In the genomic region with DNA sequence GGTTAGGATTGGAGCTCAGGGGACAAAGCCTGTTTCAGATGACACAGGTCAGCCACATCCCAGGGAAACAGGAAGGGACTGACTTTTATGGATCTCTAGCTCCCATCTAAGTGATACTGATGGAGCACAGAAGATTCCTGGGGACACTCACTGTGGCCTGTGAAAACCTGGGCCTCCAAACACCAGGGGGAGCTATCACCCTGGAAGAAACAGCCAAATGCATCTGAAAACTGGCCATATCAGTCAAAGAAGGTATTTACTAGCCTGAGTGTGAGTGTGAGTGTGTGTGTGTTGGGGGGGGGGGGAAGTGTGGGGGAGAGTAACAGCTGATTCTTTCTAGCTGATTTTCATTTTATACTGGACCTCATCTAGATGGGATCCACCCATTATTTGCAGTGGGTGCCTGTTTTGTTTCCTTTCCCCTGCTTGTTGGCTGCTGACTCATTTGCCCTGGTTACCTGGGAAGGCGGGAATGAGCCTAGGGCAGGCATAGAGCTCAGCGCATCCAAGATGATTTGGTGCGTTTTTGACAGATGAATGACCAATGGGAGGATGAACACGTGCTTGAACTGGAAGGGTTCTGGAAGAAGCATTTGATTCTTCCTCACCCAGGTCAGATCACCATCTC, we compare ENCODE assay signal across 8 cellular contexts.
DNase-seq lines count a peak whose midpoint lies in the region; ATAC-seq and TF ChIP-seq lines count a peak whose summit lies in the region.

No MANE protein-coding gene starts in this region.

- H3K27me3 ChIP-seq in mesendoderm (ENCODE audit: insufficient read depth, low read length, poor library complexity) = no peaks in the 10 kb centered on the region

- H2BK5ac ChIP-seq in mesendoderm (ENCODE audit: low read length) = no peak overlapping the region

- CTCF ChIA-PET in OCI-LY7 (lab: Charles Lee; ENCODE audit: unreplicated experiment) = interaction anchor here (0.6 kb wide), 1 partner anchor 9 kb away, joined by 3 read pairs; no protein-coding TSS in a partner anchor

- H4K5ac ChIP-seq in mesendoderm (ENCODE audit: low read length) = no peak overlapping the region

- no peak overlapping the region for H4K8ac ChIP-seq in mesendoderm (ENCODE audit: low read depth, low read length)

- H3K27ac ChIP-seq in OCI-LY7 (ENCODE audit: low read depth, low read length, poor library complexity, severe bottlenecking) (no peak overlapping the region), mesendoderm (ENCODE audit: low read depth, low read length) (no peak overlapping the region)

- no peak overlapping the region for H2AK5ac ChIP-seq in mesendoderm (ENCODE audit: low read length)

- no CpG with 5 or more reads among the region's 4 CpGs for WGBS in mesendoderm (ENCODE audit: extremely low coverage, insufficient coverage, low lambda C conversion rate)

- no peak overlapping the region for H3K23ac ChIP-seq in mesendoderm (ENCODE audit: low read length)

- no peak overlapping the region for H2BK15ac ChIP-seq in mesendoderm (replicated peaks; ENCODE audit: low read depth)

- no peak overlapping the region for H3K4me3 Mint-ChIP-seq in chondrocyte (ENCODE audit: unreplicated experiment)

- POLR2A ChIA-PET in OCI-LY7 (lab: Charles Lee) = interaction anchor here (0.6 to 0.7 kb wide), 2 partner anchors 252 to 1790 kb away, joined by 3 read pairs; no protein-coding TSS in a partner anchor

- no TSS peak for BruUV-seq in OCI-LY7 (replicated peaks; lab: Mats Ljungman, UMichigan)

- no peaks in the 10 kb centered on the region for H3K9me3 ChIP-seq in OCI-LY7 (ENCODE audit: low read length)

- H3K9me3 Mint-ChIP-seq in chondrocyte (ENCODE audit: low read depth) = no peaks in the 10 kb centered on the region

- no peaks in the 10 kb centered on the region for H3K79me1 ChIP-seq in mesendoderm (ENCODE audit: low read length)

- H3K27me3 Mint-ChIP-seq in chondrocyte (ENCODE audit: low read depth) = peaks cover 10% of the 10 kb centered on the region

- intact Hi-C loops in OCI-LY7 (cut with micrococcal nuclease; ENCODE audit: unreplicated experiment) = loop anchor here (1.0 kb wide), 1 partner anchor 274 kb away; no protein-coding TSS in a partner anchor

- no peak overlapping the region for H3K56ac ChIP-seq in mesendoderm (ENCODE audit: low read length)

- H2AFZ ChIP-seq in OCI-LY7 (ENCODE audit: low read length) = no peak overlapping the region

- no peak overlapping the region for H3K9ac ChIP-seq in mesendoderm (ENCODE audit: low read length)

- H3K4ac ChIP-seq in mesendoderm (ENCODE audit: low read depth, low read length) = no peak overlapping the region

- DNase-seq in DMS153 (lab: John Stamatoyannopoulos, UW) (peak; percentile 9), DMS153 treated with DMSO at 0.1 percent for 48 hours (lab: John Stamatoyannopoulos, UW; ENCODE audit: unreplicated experiment) (no peak), OCI-LY7 (ENCODE audit: low spot score) (peak; percentile 43), chondrocyte (ENCODE audit: low spot score) (no peak), mesendoderm (peak; percentile 80), NCI-H1048 (lab: John Stamatoyannopoulos, UW) (no peak), GDM1 (lab: John Stamatoyannopoulos, UW) (no peak)

- H3K4me1 ChIP-seq in OCI-LY7 (ENCODE audit: insufficient read depth, low read length, poor library complexity, severe bottlenecking) = no peaks in the 10 kb centered on the region
- no peaks in the 10 kb centered on the region for H3K4me1 ChIP-seq in mesendoderm (ENCODE audit: control insufficient read depth, low read depth, low read length)

- H3K18ac ChIP-seq in mesendoderm (ENCODE audit: low read length) = no peak overlapping the region

- no peaks in the 10 kb centered on the region for H3K79me2 ChIP-seq in OCI-LY7 (ENCODE audit: insufficient read depth, low read depth, low read length)
- no peaks in the 10 kb centered on the region for H3K79me2 ChIP-seq in mesendoderm (ENCODE audit: control insufficient read depth, insufficient read depth, low read length)

- peaks cover 11% of the 10 kb centered on the region for H3K4me1 Mint-ChIP-seq in chondrocyte (ENCODE audit: low read depth)

- TF ChIP-seq CTCF in OCI-LY7 (conservative IDR thresholded peaks at IDR 0.05; ENCODE audit: low read length) (peak; percentile 81), chondrocyte (IDR thresholded peaks at IDR 0.05) (peak; percentile 77)

- H3K4me2 ChIP-seq in OCI-LY7 (ENCODE audit: low read length) (no peak overlapping the region), mesendoderm (ENCODE audit: low read length) (no peak overlapping the region)

- no peak overlapping the region for H3K27ac Mint-ChIP-seq in chondrocyte (ENCODE audit: unreplicated experiment)

- H3K4me3 ChIP-seq in OCI-LY7 (ENCODE audit: low read depth, low read length, poor library complexity, severe bottlenecking) = no peak overlapping the region
- no peak overlapping the region for H3K4me3 ChIP-seq in mesendoderm (ENCODE audit: low read length)

- no peaks in the 10 kb centered on the region for H3K36me3 Mint-ChIP-seq in chondrocyte (ENCODE audit: low read depth)

- H4K20me1 ChIP-seq in OCI-LY7 (ENCODE audit: insufficient read depth, low read length) = no peaks in the 10 kb centered on the region

- H3K9me2 ChIP-seq in OCI-LY7 (ENCODE audit: insufficient read depth, low read length) = no peaks in the 10 kb centered on the region

- H3K36me3 ChIP-seq in OCI-LY7 (ENCODE audit: insufficient read depth, low read length) (no peaks in the 10 kb centered on the region), mesendoderm (ENCODE audit: control insufficient read depth, insufficient read depth, low read length) (no peaks in the 10 kb centered on the region)

- ATAC-seq in HG02623 (IDR thresholded peaks at IDR 0.05; ENCODE audit: unreplicated experiment) = peak; percentile 58

- H2BK120ac ChIP-seq in mesendoderm (ENCODE audit: low read depth, low read length) = no peak overlapping the region

Comparison
In these comparisons a context has a peak if more than half of its experiments do, and no peak if none do; other contexts are left out.
1. DNase-seq: peak in DMS153 (single experiment), OCI-LY7 (single experiment) and mesendoderm (single experiment); none in DMS153 treated with DMSO at 0.1 percent for 48 hours (single experiment), chondrocyte (single experiment), NCI-H1048 (single experiment) and GDM1 (single experiment).